Comparison of ENCODE assay signal across 9 cellular contexts in the genomic region with DNA sequence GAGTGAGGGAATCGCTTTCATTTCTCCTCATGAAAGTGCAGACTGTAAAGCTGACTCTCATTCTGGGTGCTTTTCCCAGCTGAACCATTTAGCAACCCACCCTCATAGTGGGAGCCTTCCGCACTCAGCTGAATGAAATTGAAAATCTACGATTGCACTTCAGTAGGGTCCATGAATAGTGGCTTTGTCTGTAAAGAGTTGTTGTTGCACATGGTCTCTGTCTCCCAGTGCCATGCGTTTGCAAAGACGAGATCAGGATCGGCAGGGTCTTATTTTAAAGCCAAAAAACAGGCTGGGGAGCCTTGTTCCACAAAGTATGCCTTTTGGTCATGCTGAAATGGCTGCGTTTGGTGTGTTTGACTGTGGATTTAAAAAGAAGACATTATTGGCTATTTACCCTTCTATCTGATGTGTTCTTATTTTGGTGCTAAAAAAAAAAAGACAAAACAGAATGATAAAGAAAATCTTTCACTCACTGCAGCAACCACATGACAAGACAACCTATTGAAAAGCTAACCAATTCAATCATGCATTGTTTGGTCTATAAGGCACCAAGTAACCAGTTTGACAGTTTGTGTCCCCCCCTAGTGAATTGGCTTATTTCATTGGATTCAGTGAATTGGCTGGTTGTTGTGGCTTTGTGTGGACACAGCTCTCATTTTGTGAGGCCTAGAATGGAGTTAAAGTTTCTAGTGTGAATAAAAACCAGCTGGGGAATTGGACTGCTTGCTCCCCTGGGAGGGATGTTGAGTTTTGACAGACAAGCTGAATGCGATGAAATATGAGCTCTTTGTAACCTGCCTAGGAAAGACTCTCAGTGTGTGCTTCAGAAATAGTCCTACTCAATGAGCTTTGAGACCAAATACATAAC.
DNase-seq lines count a peak whose midpoint lies in the region; ATAC-seq and TF ChIP-seq lines count a peak whose summit lies in the region.
"Had no signal": no experiment of that assay in that cellular context is flagged by ENCODE, and none has a peak within 500 bp of the region (broad histone marks: within the 10 kb centered on the region; RNA-seq: fewer than 3 reads in every experiment).

No MANE protein-coding gene starts in this region.

- no peak overlapping the region for H2AFZ ChIP-seq in neural cell (ENCODE audit: low read depth, low read length)

- no peaks in the 10 kb centered on the region for H4K20me1 ChIP-seq in neural cell (ENCODE audit: insufficient read depth)

- peaks cover 15% of the 10 kb centered on the region for H3K36me3 ChIP-seq in endodermal cell (ENCODE audit: control insufficient read depth, insufficient read depth, low read length)
- H3K36me3 ChIP-seq in neural cell (ENCODE audit: insufficient read depth, low read length) = peaks cover 13% of the 10 kb centered on the region

- no peak for ATAC-seq in CD4-positive, alpha-beta T cell (ENCODE audit: poor library complexity)
- no peak for ATAC-seq in left colon
- ATAC-seq in activated CD4-positive, alpha-beta T cell treated with anti-CD3 and anti-CD28 coated beads for 36 hours = no peak
- no peak for ATAC-seq in HG03045 (IDR thresholded peaks at IDR 0.05; ENCODE audit: unreplicated experiment)

- WGBS in endodermal cell (ENCODE audit: insufficient coverage in 1 of 2, insufficient read length in 1 of 2), 2 experiments = 92 to 95% methylated on average over 5 to 8 of the region's 8 CpGs

- H3K4me3 ChIP-seq in endodermal cell (ENCODE audit: low read length) (no peak overlapping the region), neural cell (ENCODE audit: low read length) (peak overlapping the region; percentile 46)

- H3K79me2 ChIP-seq in neural cell (replicated peaks; ENCODE audit: insufficient read depth, low read length) = peaks cover 74% of the 10 kb centered on the region

- no peaks in the 10 kb centered on the region for H3K9me3 Mint-ChIP-seq in CD4-positive, alpha-beta T cell
- H3K9me3 Mint-ChIP-seq in endodermal cell = no peaks in the 10 kb centered on the region
- no peaks in the 10 kb centered on the region for H3K9me3 Mint-ChIP-seq in activated CD4-positive, alpha-beta T cell treated with anti-CD3 and anti-CD28 coated beads for 36 hours (ENCODE audit: low read depth)

- TF ChIP-seq EP300 in neural cell (conservative IDR thresholded peaks at IDR 0.05; ENCODE audit: poor library complexity, severe bottlenecking) = no peak

- H3K27ac Mint-ChIP-seq in CD4-positive, alpha-beta T cell = peak overlapping the region; percentile 34
- H3K27ac Mint-ChIP-seq in endodermal cell = no peak overlapping the region
- H3K27ac Mint-ChIP-seq in activated CD4-positive, alpha-beta T cell treated with anti-CD3 and anti-CD28 coated beads for 36 hours = no peak overlapping the region

- H3K9me2 ChIP-seq in neural cell (ENCODE audit: insufficient read depth, low read length) = no peaks in the 10 kb centered on the region

- no peak overlapping the region for H3K27ac ChIP-seq in CD4-positive, alpha-beta T cell (ENCODE audit: low read depth, low read length)
- H3K27ac ChIP-seq in endodermal cell (ENCODE audit: low read depth, low read length) (peak overlapping the region; percentile 90), neural cell (ENCODE audit: low read length) (peak overlapping the region; percentile 73)

- no peaks in the 10 kb centered on the region for H3K27me3 Mint-ChIP-seq in CD4-positive, alpha-beta T cell
- H3K27me3 Mint-ChIP-seq in endodermal cell (ENCODE audit: insufficient read depth) = no peaks in the 10 kb centered on the region
- no peaks in the 10 kb centered on the region for H3K27me3 Mint-ChIP-seq in activated CD4-positive, alpha-beta T cell treated with anti-CD3 and anti-CD28 coated beads for 36 hours

- no peak for TF ChIP-seq CTCF in CD4-positive, alpha-beta T cell (IDR thresholded peaks at IDR 0.05)
- TF ChIP-seq CTCF in endodermal cell (conservative IDR thresholded peaks at IDR 0.05) = no peak
- TF ChIP-seq CTCF in neural cell (IDR thresholded peaks at IDR 0.05; ENCODE audit: poor library complexity, severe bottlenecking) = no peak

- POLR2A ChIA-PET in CD4-positive, alpha-beta T cell (lab: Charles Lee) = interaction anchor here (1.3 to 1.8 kb wide), 3 partner anchors 29 to 65 kb away, joined by 3 to 8 read pairs (median 3); no protein-coding TSS in a partner anchor
- POLR2A ChIA-PET in activated CD4-positive, alpha-beta T cell treated with anti-CD3 and anti-CD28 coated beads for 36 hours (lab: Charles Lee) = interaction anchor here (1.6 kb wide), 1 partner anchor 29 kb away, joined by 4 read pairs; no protein-coding TSS in a partner anchor

- no peaks in the 10 kb centered on the region for H3K27me3 ChIP-seq in CD4-positive, alpha-beta T cell (ENCODE audit: control insufficient read depth, insufficient read depth, low read length)
- H3K27me3 ChIP-seq in endodermal cell (ENCODE audit: control insufficient read depth, insufficient read depth, low read length, poor library complexity, severe bottlenecking) (no peaks in the 10 kb centered on the region), neural cell (ENCODE audit: insufficient read depth, low read depth, low read length) (no peaks in the 10 kb centered on the region)

- H3K36me3 Mint-ChIP-seq in CD4-positive, alpha-beta T cell (ENCODE audit: low read depth) = peaks cover 22% of the 10 kb centered on the region
- H3K36me3 Mint-ChIP-seq in endodermal cell (ENCODE audit: low read depth) = peaks cover 14% of the 10 kb centered on the region
- peaks cover 12% of the 10 kb centered on the region for H3K36me3 Mint-ChIP-seq in activated CD4-positive, alpha-beta T cell treated with anti-CD3 and anti-CD28 coated beads for 36 hours (ENCODE audit: low read depth)

- TF ChIP-seq RAD21 in neural cell (conservative IDR thresholded peaks at IDR 0.05) = no peak

- intact Hi-C loops in CD4-positive, alpha-beta T cell (cut with DNase I, micrococcal nuclease) = loop anchor here in 1 of 2 experiments (5.0 kb wide), 1 partner anchor 66 kb away; no protein-coding TSS in a partner anchor
- intact Hi-C loops in left colon (cut with DNase I, micrococcal nuclease) = no loop called here
- intact Hi-C loops in activated CD4-positive, alpha-beta T cell treated with anti-CD3 and anti-CD28 coated beads for 36 hours (cut with DNase I, micrococcal nuclease) = loop anchor here in 1 of 2 experiments (5.0 kb wide), 1 partner anchor 66 kb away; no protein-coding TSS in a partner anchor

- H3K9me3 ChIP-seq in CD4-positive, alpha-beta T cell (ENCODE audit: control insufficient read depth, low read length) = no peaks in the 10 kb centered on the region
- H3K9me3 ChIP-seq in endodermal cell (ENCODE audit: control insufficient read depth, low read length) (no peaks in the 10 kb centered on the region), neural cell (ENCODE audit: low read length) (no peaks in the 10 kb centered on the region)

- H3K4me3 Mint-ChIP-seq in CD4-positive, alpha-beta T cell = no peak overlapping the region
- no peak overlapping the region for H3K4me3 Mint-ChIP-seq in endodermal cell
- no peak overlapping the region for H3K4me3 Mint-ChIP-seq in activated CD4-positive, alpha-beta T cell treated with anti-CD3 and anti-CD28 coated beads for 36 hours

- H3K9ac ChIP-seq in endodermal cell (ENCODE audit: extremely low read depth, low read length, poor library complexity, severe bottlenecking) (no peak overlapping the region), neural cell (ENCODE audit: low read length) (peak overlapping the region; percentile 30)

- peak overlapping the region; percentile 40 for H3K4me2 ChIP-seq in neural cell (ENCODE audit: low read length)

- peaks cover 63% of the 10 kb centered on the region for H3K4me1 Mint-ChIP-seq in CD4-positive, alpha-beta T cell (ENCODE audit: low read depth)
- H3K4me1 Mint-ChIP-seq in endodermal cell = peaks cover 7% of the 10 kb centered on the region
- H3K4me1 Mint-ChIP-seq in activated CD4-positive, alpha-beta T cell treated with anti-CD3 and anti-CD28 coated beads for 36 hours = peaks cover 50% of the 10 kb centered on the region

- H3K4me1 ChIP-seq in endodermal cell (ENCODE audit: control insufficient read depth, insufficient read depth, low read length) = no peaks in the 10 kb centered on the region

- H3F3A ChIP-seq in neural cell (ENCODE audit: insufficient read depth, low read length, poor library complexity, severe bottlenecking) = no peaks in the 10 kb centered on the region

- CTCF ChIA-PET in CD4-positive, alpha-beta T cell (lab: Charles Lee) = no interaction called here
- CTCF ChIA-PET in activated CD4-positive, alpha-beta T cell treated with anti-CD3 and anti-CD28 coated beads for 36 hours (lab: Charles Lee) = interaction anchor here (0.5 to 1.7 kb wide), 8 partner anchors 16 to 1257 kb away, joined by 3 to 6 read pairs (median 3); no protein-coding TSS in a partner anchor

- DNase-seq in CD4-positive, alpha-beta T cell = no peak
- DNase-seq in NCI-H2171 (lab: John Stamatoyannopoulos, UW) (peak; percentile 54), endodermal cell (no peak), left colon (no peak)
- DNase-seq in activated CD8-positive, alpha-beta memory T cell treated with anti-CD3 and anti-CD28 coated beads, Interleukin-2, amount 50 U/mL, for 4 hours = no peak
- DNase-seq in activated CD4-positive, alpha-beta T cell treated with anti-CD3 and anti-CD28 coated beads for 36 hours = no peak
- DNase-seq: activated CD4-positive, alpha-beta T cell treated with anti-CD3 and anti-CD28 coated beads for 4 hours had no signal

TF ChIP-seq in neural cell, 6 proteins besides CTCF, POLR2A, EP300 and RAD21:
- TF ChIP-seq EZH2 (IDR thresholded peaks at IDR 0.05; ENCODE audit: borderline replicate concordance, insufficient read depth, low read length, poor library complexity, severe bottlenecking) (no peak), MXI1 (conservative IDR thresholded peaks at IDR 0.05; ENCODE audit: poor library complexity, severe bottlenecking) (peak; percentile 29)
